Comparison of ENCODE assay signal across 8 cellular contexts in the genomic region with DNA sequence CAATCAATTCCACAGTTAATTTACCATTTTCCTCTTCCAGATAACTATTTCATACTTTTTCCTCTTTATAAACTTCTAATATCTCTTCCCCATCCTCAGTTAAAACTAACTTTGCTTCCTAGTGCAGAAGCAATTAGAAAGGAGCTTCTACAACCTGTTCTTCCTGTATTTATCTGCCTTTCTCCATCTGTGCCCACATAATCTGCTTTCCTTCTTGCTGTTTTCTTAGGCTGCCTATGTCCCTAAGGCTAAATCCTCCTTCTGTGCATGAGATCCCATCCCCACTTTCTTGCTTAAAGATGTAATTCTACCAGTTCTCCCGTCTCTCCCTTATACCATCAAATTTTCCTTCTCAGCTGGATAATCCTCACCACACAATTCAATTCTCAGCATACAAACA. TPM values are rescaled to one million over a fixed set of nuclear protein-coding genes. Genes with fewer than 3 reads are reported as not detected.
"Had no signal": no experiment of that assay in that cellular context is flagged by ENCODE, and none has a peak within 500 bp of the region (broad histone marks: within the 10 kb centered on the region; RNA-seq: fewer than 3 reads in every experiment).

No MANE protein-coding gene starts in this region.

- DNase-seq: H9, HCEC 1CT, KBM-7 had no signal

- H2AFZ ChIP-seq: GM23338 had no signal

- H3K4me2 ChIP-seq: GM23338 had no signal

- H3K4me3 ChIP-seq: GM23338 had no signal

- H3K27ac ChIP-seq: HL-60 had no signal

- ATAC-seq: GM23338, HepG2 had no signal

RNA-seq across cellular contexts. Expression of a gene that starts 28.3 kb away (rescaled TPM):
- total RNA-seq: GM23338, H1, HT1080 had no signal
- polyA plus RNA-seq: GM23338 had no signal
